23 cellular contexts compared by ENCODE assay signal in genomic region chr7:5403442-5403841, GRCh38. TPM values are rescaled to one million over a fixed set of nuclear protein-coding genes. Genes with fewer than 3 reads are reported as not detected.
A peak's percentile ranks its signal among the peaks of the same experiment; 100 is the strongest.
DNase-seq lines count a peak whose midpoint lies in the region; ATAC-seq, FAIRE-seq and TF ChIP-seq lines count a peak whose summit lies in the region.
"Had no signal": no experiment of that assay in that cellular context is flagged by ENCODE, and none has a peak within 500 bp of the region (broad histone marks: within the 10 kb centered on the region; RNA-seq: fewer than 3 reads in every experiment).

No MANE protein-coding gene starts in this region.

- no peak overlapping the region for H2AFZ ChIP-seq in HepG2 (ENCODE audit: low read length)
- no peak overlapping the region for H2AFZ ChIP-seq in mesenchymal stem cell (ENCODE audit: low read depth, low read length)

- no peak overlapping the region for H3K4ac ChIP-seq in mesenchymal stem cell (ENCODE audit: low read depth in 1 of 2, low read length in 2 of 2)

- TF ChIP-seq POLR2A in HepG2 (IDR thresholded peaks at IDR 0.05; ENCODE audit: insufficient read depth in 1 of 2, low read depth in 2 of 2, low read length in 2 of 2) (no peak), right lobe of liver (IDR thresholded peaks at IDR 0.05) (no peak)

- H3K27ac Mint-ChIP-seq in brain = peak overlapping the region in 3 of 5 experiments; percentile 17 to 94 (median 46)
- H3K27ac Mint-ChIP-seq in activated naive CD4-positive, alpha-beta T cell treated with anti-CD3 and anti-CD28 coated beads, Interleukin-2, amount 50 U/mL, for 72 hours = no peak overlapping the region
- H3K27ac Mint-ChIP-seq: CD8-positive, alpha-beta T cell had no signal

- peaks cover 93% of the 10 kb centered on the region for H3K36me3 Mint-ChIP-seq in brain
- H3K36me3 Mint-ChIP-seq in activated naive CD4-positive, alpha-beta T cell treated with anti-CD3 and anti-CD28 coated beads, Interleukin-2, amount 50 U/mL, for 72 hours = no peaks in the 10 kb centered on the region
- H3K36me3 Mint-ChIP-seq: CD4-positive, CD25-positive, alpha-beta regulatory T cell; CD8-positive, alpha-beta T cell had no signal

- no peak overlapping the region for H2AK5ac ChIP-seq in mesenchymal stem cell (ENCODE audit: low read length, severe bottlenecking)

- H3K4me3 ChIP-seq in HepG2 (replicated peaks in 1 of 3; ENCODE audit: insufficient read depth in 1 of 3, low read depth in 2 of 3, low read length in 3 of 3) (no peak overlapping the region), right lobe of liver (no peak overlapping the region), mesenchymal stem cell (ENCODE audit: insufficient read depth in 1 of 2, low read depth in 1 of 2, low read length in 2 of 2) (no peak overlapping the region), thoracic aorta (no peak overlapping the region)
- H3K4me3 ChIP-seq: BLaER1, GM12878 had no signal

- no peak for TF ChIP-seq EP300 in HepG2 (IDR thresholded peaks at IDR 0.05; ENCODE audit: low read depth in 2 of 2, low read length in 2 of 2)
- TF ChIP-seq EP300 in HepG2 (CRISPR knock-in tag; IDR thresholded peaks at IDR 0.05; ENCODE audit: borderline replicate concordance) = no peak

- H3K4me2 ChIP-seq in HepG2 (ENCODE audit: low read depth, low read length) (no peak overlapping the region), mesenchymal stem cell (ENCODE audit: low read length, poor library complexity, severe bottlenecking) (no peak overlapping the region)
- H3K4me2 ChIP-seq: BLaER1 had no signal

- DNase-seq in HepG2 (ENCODE audit: low spot score) = no peak
- DNase-seq in right lobe of liver = no peak
- no peak for DNase-seq in mesenchymal stem cell
- no peak for DNase-seq in thoracic aorta (ENCODE audit: low spot score)
- no peak for DNase-seq in activated naive CD4-positive, alpha-beta T cell treated with anti-CD3 and anti-CD28 coated beads, Interleukin-2, amount 50 U/mL, for 72 hours (ENCODE audit: low spot score in 2 of 2)
- DNase-seq: Caco-2; CD4-positive, CD25-positive, alpha-beta regulatory T cell; CD8-positive, alpha-beta T cell; DMS79; EL; GDM1; GOT3; HCEC 1CT had no signal

- no peak overlapping the region for H2BK5ac ChIP-seq in mesenchymal stem cell (ENCODE audit: low read depth, low read length, poor library complexity, severe bottlenecking)

- no peak overlapping the region for H3K23ac ChIP-seq in mesenchymal stem cell (ENCODE audit: low read length in 2 of 2)

- POLR2A ChIA-PET in HepG2 (lab: Yijun Ruan, JAX) = interaction anchor here (1.0 to 1.8 kb wide), 4 partner anchors 19 to 36 kb away, joined by 3 to 11 read pairs (median 4); partner anchors contain the start of gene TNRC18

- no TSS peak for BruUV-seq in HepG2 (replicated peaks; lab: Mats Ljungman, UMichigan)

- H3K9ac ChIP-seq in HepG2 (ENCODE audit: insufficient read depth, low read depth, low read length) (no peak overlapping the region), mesenchymal stem cell (ENCODE audit: low read length) (no peak overlapping the region)
- H3K9ac ChIP-seq: BLaER1 had no signal

- no peak overlapping the region for H4K91ac ChIP-seq in mesenchymal stem cell (ENCODE audit: low read length)

- H2BK15ac ChIP-seq in mesenchymal stem cell (ENCODE audit: low read depth, poor library complexity, severe bottlenecking) = no peak overlapping the region

- no peak for FAIRE-seq in HepG2 (lab: Jason Lieb, UNC)
- FAIRE-seq: A204.1, GM12878, H54 had no signal

- no peak overlapping the region for H3K14ac ChIP-seq in mesenchymal stem cell (ENCODE audit: low read length in 2 of 2)

- H3K9me3 ChIP-seq in HepG2 (ENCODE audit: low read length) (no peaks in the 10 kb centered on the region), right lobe of liver (no peaks in the 10 kb centered on the region), mesenchymal stem cell (ENCODE audit: control insufficient read depth, low read length) (no peaks in the 10 kb centered on the region), thoracic aorta (no peaks in the 10 kb centered on the region)
- H3K9me3 ChIP-seq: BLaER1, Caco-2 had no signal

- no peak overlapping the region for H3K4me3 Mint-ChIP-seq in brain
- H3K4me3 Mint-ChIP-seq: B cell; CD8-positive, alpha-beta T cell had no signal

- no peak for TF ChIP-seq RAD21 in HepG2 (CRISPR knock-in tag; IDR thresholded peaks at IDR 0.05)

- peaks cover 31% of the 10 kb centered on the region for H3K4me1 Mint-ChIP-seq in brain
- H3K4me1 Mint-ChIP-seq: B cell had no signal

- H3K27ac ChIP-seq in HepG2 (ENCODE audit: extremely low read length, insufficient read depth, low read length) = no peak overlapping the region
- H3K27ac ChIP-seq in right lobe of liver = no peak overlapping the region
- no peak overlapping the region for H3K27ac ChIP-seq in mesenchymal stem cell (ENCODE audit: low read length, poor library complexity, severe bottlenecking)
- H3K27ac ChIP-seq in thoracic aorta = peak overlapping the region; percentile 5 to 10
- H3K27ac ChIP-seq: 22Rv1, BLaER1, C4-2B had no signal

- H2BK12ac ChIP-seq in mesenchymal stem cell (ENCODE audit: low read length in 2 of 2) = no peak overlapping the region

- H3K79me2 ChIP-seq in HepG2 (ENCODE audit: insufficient read depth, low read length) = peaks cover 73% of the 10 kb centered on the region

- peak overlapping the region; percentile 49 for H2BK120ac ChIP-seq in mesenchymal stem cell (ENCODE audit: low read depth, low read length)

- H3K79me1 ChIP-seq in mesenchymal stem cell (replicated peaks; ENCODE audit: low read length, poor library complexity, severe bottlenecking) = peaks cover 51% of the 10 kb centered on the region

- ATAC-seq in HepG2 = no peak
- no peak for ATAC-seq in right lobe of liver
- no peak for ATAC-seq in thoracic aorta (ENCODE audit: insufficient number of reproducible peaks, low FRiP score, low read depth)
- ATAC-seq in activated naive CD4-positive, alpha-beta T cell treated with anti-CD3 and anti-CD28 coated beads, Interleukin-2, amount 50 U/mL, for 72 hours = no peak
- no peak for ATAC-seq in HG03439 (IDR thresholded peaks at IDR 0.05; ENCODE audit: unreplicated experiment)
- ATAC-seq in HG02870 (IDR thresholded peaks at IDR 0.05; ENCODE audit: unreplicated experiment) = no peak
- ATAC-seq: CD8-positive, alpha-beta T cell; GM12878 had no signal

- H3K27me3 ChIP-seq in HepG2 (ENCODE audit: control insufficient read depth in 1 of 2, insufficient read depth in 2 of 2, low read length in 2 of 2) = no peaks in the 10 kb centered on the region
- H3K27me3 ChIP-seq in right lobe of liver = no peaks in the 10 kb centered on the region
- H3K27me3 ChIP-seq in mesenchymal stem cell (ENCODE audit: control insufficient read depth in 1 of 2, insufficient read depth in 1 of 2, low read length in 2 of 2) = no peaks in the 10 kb centered on the region
- no peaks in the 10 kb centered on the region for H3K27me3 ChIP-seq in thoracic aorta (replicated peaks; ENCODE audit: insufficient read depth)
- H3K27me3 ChIP-seq: BLaER1 had no signal

- peaks cover 56% of the 10 kb centered on the region for H4K20me1 ChIP-seq in HepG2 (ENCODE audit: insufficient read depth, low read length)
- H4K20me1 ChIP-seq: BLaER1 had no signal

- in situ Hi-C loops in HepG2 (cut with HindIII; ENCODE audit: extremely low pct_ligation_motif_present, low pct_unique_long_range_greater_than_20kb) = no loop called here

- no peak overlapping the region for H4K8ac ChIP-seq in mesenchymal stem cell (ENCODE audit: low read length)

- H3K36me3 ChIP-seq in HepG2 (replicated peaks in 1 of 2; ENCODE audit: control insufficient read depth in 1 of 2, insufficient read depth in 2 of 2, low read length in 2 of 2) (peaks cover 4 to 27% of the 10 kb centered on the region in 2 experiments; a peak in 4 of 5 replicates), right lobe of liver (peaks cover 0 to 7% (median 0%) of the 10 kb centered on the region in 4 donors), mesenchymal stem cell (ENCODE audit: control insufficient read depth in 1 of 2, insufficient read depth in 2 of 2, low read depth in 1 of 2, low read length in 2 of 2) (peaks cover 16 to 36% of the 10 kb centered on the region in 2 experiments), thoracic aorta (peaks cover 8% of the 10 kb centered on the region)
- H3K36me3 ChIP-seq: BLaER1 had no signal

- no peak overlapping the region for H3K18ac ChIP-seq in mesenchymal stem cell (ENCODE audit: low read depth in 1 of 2, low read length in 2 of 2)

- TF ChIP-seq CTCF in HepG2 (CRISPR knock-in tag; IDR thresholded peaks at IDR 0.05) (no peak), right lobe of liver (IDR thresholded peaks at IDR 0.05) (no peak), brain (conservative IDR thresholded peaks at IDR 0.05) (no peak), thoracic aorta (IDR thresholded peaks at IDR 0.05) (no peak)

- 95% methylated on average over 6 of the region's 6 CpGs for WGBS in HepG2 (ENCODE audit: low lambda C conversion rate)
- WGBS in right lobe of liver (ENCODE audit: insufficient coverage, low coverage, low lambda C conversion rate, missing lambda C conversion rate) = 90% methylated on average over 6 of the region's 6 CpGs
- 96% methylated on average over 6 of the region's 6 CpGs for WGBS in mesenchymal stem cell

- H3K9me3 Mint-ChIP-seq in brain = peaks cover 0 to 14% (median 2%) of the 10 kb centered on the region in 5 experiments
- H3K9me3 Mint-ChIP-seq in activated naive CD4-positive, alpha-beta T cell treated with anti-CD3 and anti-CD28 coated beads, Interleukin-2, amount 50 U/mL, for 72 hours = no peaks in the 10 kb centered on the region
- H3K9me3 Mint-ChIP-seq: CD8-positive, alpha-beta T cell had no signal

- H3K27me3 Mint-ChIP-seq in brain = peaks cover 3% of the 10 kb centered on the region

- peaks cover 21% of the 10 kb centered on the region for H3K4me1 ChIP-seq in HepG2 (ENCODE audit: insufficient read depth, low read length)
- H3K4me1 ChIP-seq in right lobe of liver = peaks cover 0 to 4% (median 0%) of the 10 kb centered on the region in 4 donors
- peaks cover 14% of the 10 kb centered on the region for H3K4me1 ChIP-seq in mesenchymal stem cell (ENCODE audit: control insufficient read depth, insufficient read depth, low read depth, low read length)
- peaks cover 28 to 52% of the 10 kb centered on the region in 2 donors for H3K4me1 ChIP-seq in thoracic aorta (ENCODE audit: control insufficient read depth in 1 of 2, low read depth in 2 of 2)
- H3K4me1 ChIP-seq: BLaER1 had no signal

- CTCF ChIA-PET in HepG2 (lab: Yijun Ruan, JAX; ENCODE audit: low intra/inter-chr PET ratio, low total read pairs) = no interaction called here

- intact Hi-C loops in HepG2 (cut with micrococcal nuclease; ENCODE audit: unreplicated experiment) (no loop called here), right lobe of liver (cut with DNase I) (no loop called here)

RNA-seq across cellular contexts. Expression of gene TNRC18, which starts 20.2 kb away (rescaled TPM):
- total RNA-seq in HepG2 (2016; rRNA removed; fragmentation: Illumina TruSeq; extraction: Trizol) (12.8 and 17.4 TPM in 2 replicates), right lobe of liver (10 to 100 TPM; 27.0 to 36.9 (median 30.5) TPM), thoracic aorta (100 to 1,000 TPM; 182 to 244 TPM)
- total RNA-seq in HepG2 (2016; cell fraction: cytosol; rRNA removed; fragmentation: Illumina TruSeq; extraction: Trizol; ENCODE audit: low read depth) = 4.9 and 7.1 TPM in 2 replicates
- total RNA-seq in HepG2 (2016; cell fraction: insoluble cytoplasmic fraction; rRNA removed; fragmentation: Illumina TruSeq; extraction: Trizol) = 12.8 and 21.5 TPM in 2 replicates
- 4.9 and 5.6 TPM in 2 replicates for total RNA-seq in HepG2 (2016; cell fraction: membrane; rRNA removed; fragmentation: Illumina TruSeq; extraction: Trizol)
- total RNA-seq in HepG2 (2016; cell fraction: nucleus; rRNA removed; fragmentation: Illumina TruSeq; extraction: Trizol) = 28.3 and 34.0 TPM in 2 replicates
- polyA plus RNA-seq in HepG2 (2011; rRNA removed) (10.9 and 11.7 TPM in 2 replicates), brain (ENCODE audit: insufficient read depth, low read depth, low replicate concordance) (36.8 TPM)
- 8.6 and 11.8 TPM in 2 replicates for polyA plus RNA-seq in HepG2 (2011; cell fraction: cytosol; rRNA removed)
- 65.7 and 102 TPM in 2 replicates for polyA plus RNA-seq in HepG2 (2011; cell fraction: nucleus; rRNA removed)
- polyA plus RNA-seq in HepG2 (2012) = 40.6 and 53.7 TPM in 2 replicates
- polyA plus RNA-seq in HepG2 (2016; cell fraction: cytosol; fragmentation: Illumina TruSeq; extraction: Trizol; ENCODE audit: low read depth) = 0.71 and 1.3 TPM in 2 replicates
- 16.6 and 19.8 TPM in 2 replicates for polyA plus RNA-seq in HepG2 (2016; cell fraction: insoluble cytoplasmic fraction; fragmentation: Illumina TruSeq; extraction: Trizol; ENCODE audit: low read depth)
- polyA plus RNA-seq in HepG2 (2016; cell fraction: membrane; fragmentation: Illumina TruSeq; extraction: Trizol; ENCODE audit: low read depth) = 0.82 and 1.2 TPM in 2 replicates
- polyA plus RNA-seq in HepG2 (2016; cell fraction: nucleus; fragmentation: Illumina TruSeq; extraction: Trizol; ENCODE audit: insufficient read depth, low read depth) = 58.8 and 59.2 TPM in 2 replicates
- polyA minus RNA-seq in HepG2 (2011; rRNA and poly(A)+ RNA removed; ENCODE audit: low replicate concordance) = 11.2 and 51.4 TPM in 2 replicates
- polyA minus RNA-seq in HepG2 (2011; cell fraction: cytosol; rRNA and poly(A)+ RNA removed) = 44.7 and 49.3 TPM in 2 replicates
- 49.2 and 54.8 TPM in 2 replicates for polyA minus RNA-seq in HepG2 (2011; cell fraction: nucleus; rRNA and poly(A)+ RNA removed)
- polyA plus RNA-seq in mesenchymal stem cell (2013, experiment 1 of 2) = 45.5 TPM
- 39.8 TPM for polyA plus RNA-seq in mesenchymal stem cell (2013, experiment 2 of 2)
- total RNA-seq in activated naive CD4-positive, alpha-beta T cell treated with anti-CD3 and anti-CD28 coated beads, Interleukin-2, amount 50 U/mL, for 72 hours = 10 to 100 TPM; 46.9 to 47.7 TPM

Comparison
In these comparisons a context has a peak if more than half of its experiments do, and no peak if none do; other contexts are left out.
1. H3K27ac ChIP-seq: peak in thoracic aorta (2 of 2); none in HepG2 (single experiment), right lobe of liver (0 of 3) and mesenchymal stem cell (single experiment).
2. H3K27ac Mint-ChIP-seq: peak in brain (3 of 5); none in activated naive CD4-positive, alpha-beta T cell treated with anti-CD3 and anti-CD28 coated beads, Interleukin-2, amount 50 U/mL, for 72 hours (0 of 2).